13 cellular contexts compared by ENCODE assay signal in genomic region chr2:63051795-63052333, GRCh38. TPM values are rescaled to one million over a fixed set of nuclear protein-coding genes. Genes with fewer than 3 reads are reported as not detected.
DNase-seq lines count a peak whose midpoint lies in the region; ATAC-seq and TF ChIP-seq lines count a peak whose summit lies in the region.
"Had no signal": no experiment of that assay in that cellular context is flagged by ENCODE, and none has a peak within 500 bp of the region (broad histone marks: within the 10 kb centered on the region; RNA-seq: fewer than 3 reads in every experiment).

No MANE protein-coding gene starts in this region.

- no peaks in the 10 kb centered on the region for H3K79me2 ChIP-seq in mammary epithelial cell (ENCODE audit: insufficient read depth, low read length)

- H3K4me3 ChIP-seq in CD4-positive, alpha-beta memory T cell (ENCODE audit: low read length in 2 of 2), result no peak overlapping the region
- H3K4me3 ChIP-seq in mammary epithelial cell (replicated peaks in 1 of 3; ENCODE audit: insufficient read depth in 1 of 3, low read depth in 2 of 3, low read length in 3 of 3), result no peak overlapping the region

- WGBS in mammary epithelial cell (ENCODE audit: low coverage, missing lambda C conversion rate), result 100% methylated on average over 1 of the region's 42 CpGs

- H3K27ac Mint-ChIP-seq in CD4-positive, alpha-beta memory T cell, result no peak overlapping the region
- no peak overlapping the region for H3K27ac Mint-ChIP-seq in HFFc6
- H3K27ac Mint-ChIP-seq in natural killer cell treated with Interleukin-12 subunit alpha and Interleukin-12 subunit beta and Interleukin-15 and Interleukin-18, amount 100 ng/mL, for 72 hours, result no peak overlapping the region
- H3K27ac Mint-ChIP-seq: activated naive CD4-positive, alpha-beta T cell treated with anti-CD3 and anti-CD28 coated beads, Interleukin-2, amount 50 U/mL, for 72 hours had no signal

- intact Hi-C loops in CD4-positive, alpha-beta memory T cell (cut with micrococcal nuclease), result no loop called here
- intact Hi-C loops in mammary epithelial cell (cut with micrococcal nuclease), result loop anchor here (10.0 kb wide), 1 partner anchor 267 kb away; no protein-coding TSS in a partner anchor

- no peak overlapping the region for H3K9ac ChIP-seq in mammary epithelial cell (ENCODE audit: insufficient read depth, low read length)

- H3K4me3 Mint-ChIP-seq in CD4-positive, alpha-beta memory T cell, result peak overlapping the region in 7 of 8 donors; percentile 26 to 80 (median 59)
- H3K4me3 Mint-ChIP-seq in HFFc6, result peak overlapping the region; percentile 47; the same call in 1 of the 2 replicates
- peak overlapping the region; percentile 29 for H3K4me3 Mint-ChIP-seq in natural killer cell treated with Interleukin-12 subunit alpha and Interleukin-12 subunit beta and Interleukin-15 and Interleukin-18, amount 100 ng/mL, for 72 hours

- H3K27ac ChIP-seq in CD4-positive, alpha-beta memory T cell (ENCODE audit: low read depth, low read length), result no peak overlapping the region
- H3K27ac ChIP-seq in mammary epithelial cell (ENCODE audit: insufficient read depth, low read depth, low read length), result no peak overlapping the region

- no peak for DNase-seq in CD4-positive, alpha-beta memory T cell
- DNase-seq in HFFc6 (no peak), mammary epithelial cell (no peak), DMS153 treated with DMSO at 0.1 percent for 48 hours (lab: John Stamatoyannopoulos, UW; ENCODE audit: unreplicated experiment) (no peak)
- no peak for DNase-seq in natural killer cell treated with Interleukin-12 subunit alpha and Interleukin-12 subunit beta and Interleukin-15 and Interleukin-18, amount 100 ng/mL, for 72 hours (ENCODE audit: low spot score)
- DNase-seq: DMS153, NCI-H446 treated with DMSO at 0.1 percent for 48 hours had no signal

- peaks cover 0 to 10% (median 2%) of the 10 kb centered on the region in 8 donors for H3K9me3 Mint-ChIP-seq in CD4-positive, alpha-beta memory T cell
- peaks cover 26% of the 10 kb centered on the region for H3K9me3 Mint-ChIP-seq in HFFc6
- no peaks in the 10 kb centered on the region for H3K9me3 Mint-ChIP-seq in natural killer cell treated with Interleukin-12 subunit alpha and Interleukin-12 subunit beta and Interleukin-15 and Interleukin-18, amount 100 ng/mL, for 72 hours
- H3K9me3 Mint-ChIP-seq: activated naive CD4-positive, alpha-beta T cell treated with anti-CD3 and anti-CD28 coated beads, Interleukin-2, amount 50 U/mL, for 72 hours had no signal

- peaks cover 75% of the 10 kb centered on the region for H3K4me1 ChIP-seq in CD4-positive, alpha-beta memory T cell (ENCODE audit: insufficient read depth, low read length)
- H3K4me1 ChIP-seq in mammary epithelial cell (ENCODE audit: insufficient read depth, low read length), result peaks cover 8% of the 10 kb centered on the region

- peak overlapping the region; percentile 100 for H2AFZ ChIP-seq in mammary epithelial cell (ENCODE audit: low read depth, low read length)

- no peaks in the 10 kb centered on the region for H3K36me3 ChIP-seq in CD4-positive, alpha-beta memory T cell (ENCODE audit: insufficient read depth, low read length)
- no peaks in the 10 kb centered on the region for H3K36me3 ChIP-seq in mammary epithelial cell (ENCODE audit: insufficient read depth, low read length)

- peaks cover 26% of the 10 kb centered on the region for H3K27me3 ChIP-seq in CD4-positive, alpha-beta memory T cell (ENCODE audit: insufficient read depth, low read length)
- H3K27me3 ChIP-seq in mammary epithelial cell (ENCODE audit: insufficient read depth, low read length), result no peaks in the 10 kb centered on the region

- no peak for ATAC-seq in natural killer cell treated with Interleukin-12 subunit alpha and Interleukin-12 subunit beta and Interleukin-15 and Interleukin-18, amount 100 ng/mL, for 72 hours
- no peak for ATAC-seq in GM18511 (IDR thresholded peaks at IDR 0.05; ENCODE audit: unreplicated experiment)
- no peak for ATAC-seq in GM21786 (IDR thresholded peaks at IDR 0.05; ENCODE audit: unreplicated experiment)
- no peak for ATAC-seq in HG03135 (IDR thresholded peaks at IDR 0.05; ENCODE audit: unreplicated experiment)
- ATAC-seq: activated naive CD4-positive, alpha-beta T cell treated with anti-CD3 and anti-CD28 coated beads, Interleukin-2, amount 50 U/mL, for 72 hours; sciatic nerve had no signal

- POLR2A ChIA-PET in CD4-positive, alpha-beta memory T cell (lab: Charles Lee; ENCODE audit: partially characterized antibody), result no interaction called here

- H3K9me3 ChIP-seq in CD4-positive, alpha-beta memory T cell (ENCODE audit: control insufficient read depth in 1 of 2, low read length in 2 of 2), result no peaks in the 10 kb centered on the region
- peaks cover 6% of the 10 kb centered on the region for H3K9me3 ChIP-seq in mammary epithelial cell (replicated peaks; ENCODE audit: insufficient read depth, low read length)

- peak overlapping the region; percentile 99 for H3K4me2 ChIP-seq in mammary epithelial cell (ENCODE audit: insufficient read depth, low read depth, low read length)

- no TSS peak for BruUV-seq in mammary epithelial cell (replicated peaks; lab: Mats Ljungman, UMichigan)

- in situ Hi-C loops in mammary epithelial cell (cut with MboI; ENCODE audit: low sequenced_read_pairs in 2 of 2), result no loop called here

- H3K36me3 Mint-ChIP-seq in CD4-positive, alpha-beta memory T cell, result no peaks in the 10 kb centered on the region
- peaks cover 33% of the 10 kb centered on the region for H3K36me3 Mint-ChIP-seq in HFFc6 (ENCODE audit: low read depth)
- peaks cover 6% of the 10 kb centered on the region for H3K36me3 Mint-ChIP-seq in natural killer cell treated with Interleukin-12 subunit alpha and Interleukin-12 subunit beta and Interleukin-15 and Interleukin-18, amount 100 ng/mL, for 72 hours

- CTCF ChIA-PET in CD4-positive, alpha-beta memory T cell (lab: Charles Lee; ENCODE audit: partially characterized antibody), result no interaction called here
- CTCF ChIA-PET in mammary epithelial cell (lab: Charles Lee; ENCODE audit: low non-redundant PET), result no interaction called here

- dilution Hi-C loops in mammary epithelial cell (cut with HindIII; ENCODE audit: low sequenced_read_pairs), result no loop called here

- peaks cover 58 to 66% of the 10 kb centered on the region in 2 donors for H3K27me3 Mint-ChIP-seq in CD4-positive, alpha-beta memory T cell
- peaks cover 30% of the 10 kb centered on the region for H3K27me3 Mint-ChIP-seq in HFFc6 (ENCODE audit: insufficient read depth)
- peaks cover 61 to 75% of the 10 kb centered on the region in 2 donors for H3K27me3 Mint-ChIP-seq in natural killer cell treated with Interleukin-12 subunit alpha and Interleukin-12 subunit beta and Interleukin-15 and Interleukin-18, amount 100 ng/mL, for 72 hours

- TF ChIP-seq CTCF in HFFc6 (IDR thresholded peaks at IDR 0.05), result no peak
- no peak for TF ChIP-seq CTCF in mammary epithelial cell (conservative IDR thresholded peaks at IDR 0.05 in 1 of 2, IDR thresholded peaks at IDR 0.05 in 1 of 2; ENCODE audit: extremely low read depth in 1 of 2, insufficient read depth in 1 of 2, low read depth in 1 of 2, low read length in 2 of 2)

- H3K4me1 Mint-ChIP-seq in CD4-positive, alpha-beta memory T cell, result peaks cover 34 to 80% (median 63%) of the 10 kb centered on the region in 4 donors
- peaks cover 13% of the 10 kb centered on the region for H3K4me1 Mint-ChIP-seq in HFFc6 (ENCODE audit: low read depth)
- H3K4me1 Mint-ChIP-seq in natural killer cell treated with Interleukin-12 subunit alpha and Interleukin-12 subunit beta and Interleukin-15 and Interleukin-18, amount 100 ng/mL, for 72 hours (ENCODE audit: low read depth in 2 of 2), result peaks cover 36 to 45% of the 10 kb centered on the region in 2 donors

- no peaks in the 10 kb centered on the region for H4K20me1 ChIP-seq in mammary epithelial cell (ENCODE audit: insufficient read depth, low read length)

RNA-seq across cellular contexts. Expression of gene OTX1, which starts 1.2 kb away (rescaled TPM):
- total RNA-seq in CD4-positive, alpha-beta memory T cell, result not detected
- polyA plus RNA-seq in CD4-positive, alpha-beta memory T cell, result not detected
- total RNA-seq in HFFc6 (2021; fragmentation: NEBNext Ultra II Directional; extraction: Animal tissue kit (Norgen Biotek cat#: 25700)), result under 1 TPM; 0.41 to 0.61 (median 0.53) TPM
- 1 to 10 TPM; 1.0 to 2.9 TPM for total RNA-seq in mammary epithelial cell
- 0.34 TPM for polyA plus RNA-seq in mammary epithelial cell
- polyA minus RNA-seq in mammary epithelial cell, result 1.8 TPM
- under 1 TPM in 1 of 2 donors, not detected in 1; 0.75 TPM for total RNA-seq in natural killer cell treated with Interleukin-12 subunit alpha and Interleukin-12 subunit beta and Interleukin-15 and Interleukin-18, amount 100 ng/mL, for 72 hours
- total RNA-seq: activated naive CD4-positive, alpha-beta T cell treated with anti-CD3 and anti-CD28 coated beads, Interleukin-2, amount 50 U/mL, for 72 hours; left lobe of liver; sciatic nerve had no signal
